In genomic region chr7:84546403-84546802, GRCh38 we compare ENCODE assay signal across 21 cellular contexts.
"Had no signal": no experiment of that assay in that cellular context is flagged by ENCODE, and none has a peak within 500 bp of the region (broad histone marks: within the 10 kb centered on the region; RNA-seq: fewer than 3 reads in every experiment).

No MANE protein-coding gene starts in this region.

- FAIRE-seq: endometrium, keratinocyte, small intestine had no signal

- H3K27ac Mint-ChIP-seq: memory B cell; natural killer cell treated with Interleukin-12 subunit alpha and Interleukin-12 subunit beta and Interleukin-15 and Interleukin-18, amount 100 ng/mL, for 72 hours; stimulated activated effector memory CD8-positive, alpha-beta T cell treated with anti-CD3 and anti-CD28 coated beads, Interleukin-12 subunit alpha, Interleukin-12 subunit beta, amount 100 ng/mL, for 72 hours had no signal

- H3K4me3 ChIP-seq: coronary artery, gastrocnemius medialis, heart right ventricle, left ventricle myocardium inferior, lower lobe of right lung, suprapubic skin, thyroid gland, upper lobe of left lung, vagina had no signal

- ATAC-seq: esophagus mucosa; gastrocnemius medialis; heart right ventricle; lower lobe of right lung; natural killer cell treated with Interleukin-12 subunit alpha and Interleukin-12 subunit beta and Interleukin-15 and Interleukin-18, amount 100 ng/mL, for 72 hours; stimulated activated effector memory CD8-positive, alpha-beta T cell treated with anti-CD3 and anti-CD28 coated beads, Interleukin-12 subunit alpha, Interleukin-12 subunit beta, amount 100 ng/mL, for 72 hours; stimulated activated naive CD8-positive, alpha-beta T cell treated with anti-CD3 and anti-CD28 coated beads, Interleukin-15, Interleukin-2, amounts not matched to agents 100 U/mL and 50 U/mL, for 24 hours had no signal

- DNase-seq: effector CD8-positive, alpha-beta T cell; gastrocnemius medialis; heart right ventricle; left ventricle myocardium inferior; lower lobe of right lung; midbrain; small intestine; stimulated activated CD4-positive, alpha-beta T cell treated with anti-CD3 and anti-CD28 coated beads, Interleukin-12 subunit alpha, Interleukin-12 subunit beta, amount 100 ng/mL, for 4 hours; stimulated activated naive CD8-positive, alpha-beta T cell treated with anti-CD3 and anti-CD28 coated beads, Interleukin-15, Interleukin-2, amounts not matched to agents 100 U/mL and 50 U/mL, for 24 hours; thyroid gland had no signal

- H3K9me3 ChIP-seq: gastrocnemius medialis, heart right ventricle, left ventricle myocardium inferior, lower lobe of right lung, suprapubic skin, thyroid gland, upper lobe of left lung, vagina had no signal

- H3K9ac ChIP-seq: parathyroid adenoma had no signal

- H3K4me1 ChIP-seq: gastrocnemius medialis, left ventricle myocardium inferior, lower lobe of right lung, parathyroid adenoma, suprapubic skin, upper lobe of left lung, vagina had no signal

- H3K4me1 Mint-ChIP-seq: memory B cell; stimulated activated effector memory CD8-positive, alpha-beta T cell treated with anti-CD3 and anti-CD28 coated beads, Interleukin-12 subunit alpha, Interleukin-12 subunit beta, amount 100 ng/mL, for 72 hours had no signal

- H3K36me3 Mint-ChIP-seq: memory B cell; natural killer cell treated with Interleukin-12 subunit alpha and Interleukin-12 subunit beta and Interleukin-15 and Interleukin-18, amount 100 ng/mL, for 72 hours; stimulated activated effector memory CD8-positive, alpha-beta T cell treated with anti-CD3 and anti-CD28 coated beads, Interleukin-12 subunit alpha, Interleukin-12 subunit beta, amount 100 ng/mL, for 72 hours had no signal

- H3K27me3 Mint-ChIP-seq: memory B cell; natural killer cell treated with Interleukin-12 subunit alpha and Interleukin-12 subunit beta and Interleukin-15 and Interleukin-18, amount 100 ng/mL, for 72 hours had no signal

- H3K79me2 ChIP-seq: parathyroid adenoma had no signal

- H3K27ac ChIP-seq: coronary artery, gastrocnemius medialis, heart right ventricle, left ventricle myocardium inferior, lower lobe of right lung, parathyroid adenoma, suprapubic skin, thyroid gland, upper lobe of left lung, vagina had no signal

- H2AFZ ChIP-seq: parathyroid adenoma had no signal

- H3K36me3 ChIP-seq: gastrocnemius medialis, heart right ventricle, left ventricle myocardium inferior, lower lobe of right lung, suprapubic skin, thyroid gland, upper lobe of left lung, vagina had no signal

- H3K27me3 ChIP-seq: gastrocnemius medialis, heart right ventricle, suprapubic skin, thyroid gland, upper lobe of left lung, vagina had no signal

- H3K4me3 Mint-ChIP-seq: memory B cell; natural killer cell treated with Interleukin-12 subunit alpha and Interleukin-12 subunit beta and Interleukin-15 and Interleukin-18, amount 100 ng/mL, for 72 hours; stimulated activated effector memory CD8-positive, alpha-beta T cell treated with anti-CD3 and anti-CD28 coated beads, Interleukin-12 subunit alpha, Interleukin-12 subunit beta, amount 100 ng/mL, for 72 hours had no signal
